In the genomic region with DNA sequence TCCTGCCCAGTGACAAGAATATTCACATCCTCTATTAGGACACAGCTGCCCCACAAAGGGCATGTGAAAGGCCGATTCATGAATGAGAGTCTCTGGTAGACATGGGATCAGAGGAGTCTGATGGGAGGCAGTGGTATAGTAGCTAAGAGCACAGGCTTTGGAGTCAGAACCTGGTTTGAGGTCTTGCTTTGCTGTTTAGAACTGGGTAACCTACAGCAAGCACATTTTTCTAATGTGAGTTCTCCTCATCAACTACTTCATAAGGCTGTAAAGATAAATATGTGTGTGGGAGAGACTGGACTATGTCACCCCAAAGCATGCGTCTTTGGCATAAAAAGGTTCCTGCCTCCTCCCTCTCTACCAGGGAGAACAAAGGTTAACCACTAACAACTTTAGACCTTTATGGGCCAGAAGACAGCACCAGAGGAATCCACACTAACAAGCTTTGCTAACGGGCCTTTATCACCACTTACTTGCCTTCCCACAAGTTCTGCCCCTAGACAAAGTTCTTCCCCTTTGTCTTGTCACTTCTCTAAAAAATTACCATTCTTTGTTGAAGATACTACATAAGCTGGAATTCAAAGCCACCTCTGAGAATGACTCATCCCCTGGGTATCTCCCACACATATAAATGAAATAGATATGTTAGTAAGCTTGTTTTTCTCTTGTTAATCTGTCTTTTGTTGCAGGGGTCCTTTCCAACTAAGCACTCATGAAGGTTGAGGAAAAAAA, we compare ENCODE assay signal across 9 cellular contexts. TPM values are rescaled to one million over a fixed set of nuclear protein-coding genes. Genes with fewer than 3 reads are reported as not detected.
DNase-seq lines count a peak whose midpoint lies in the region; ATAC-seq and TF ChIP-seq lines count a peak whose summit lies in the region.
"Had no signal": no experiment of that assay in that cellular context is flagged by ENCODE, and none has a peak within 500 bp of the region (broad histone marks: within the 10 kb centered on the region; RNA-seq: fewer than 3 reads in every experiment).

No MANE protein-coding gene starts in this region.

- no peaks in the 10 kb centered on the region for H3K27me3 ChIP-seq in SJSA1 (replicated peaks)
- H3K27me3 ChIP-seq: BLaER1 had no signal

- CTCF ChIA-PET in activated CD4-positive, alpha-beta T cell treated with anti-CD3 and anti-CD28 coated beads, Interleukin-2, amount 10 ng/mL, durations not matched to agents 7 days and 5 days (lab: Charles Lee): interaction anchor here (0.8 to 2.0 kb wide), 3 partner anchors 16 to 23 kb away, joined by 3 to 7 read pairs (median 4); no protein-coding TSS in a partner anchor

- no peak for DNase-seq in activated CD4-positive, alpha-beta T cell treated with anti-CD3 and anti-CD28 coated beads, Interleukin-2, amount 10 ng/mL, durations not matched to agents 7 days and 5 days
- DNase-seq in activated CD4-positive, alpha-beta T cell treated with anti-CD3 and anti-CD28 coated beads for 48 hours: no peak
- peak; percentile 61 to 86 for DNase-seq in SJSA1 (ENCODE audit: low read depth in 1 of 2, low spot score in 2 of 2)
- DNase-seq in fibroblast of pulmonary artery (ENCODE audit: low read depth): peak; percentile 80
- peak; percentile 15 for DNase-seq in stimulated activated naive B cell treated with anti-CD40 and anti-IgM and Interleukin-4, amounts not matched to agents 10 μg/mL and 1 μg/mL and 100 μg/mL, for 72 hours
- no peak for DNase-seq in putamen (ENCODE audit: low spot score)

- no peak for TF ChIP-seq CTCF in fibroblast of pulmonary artery (IDR thresholded peaks at IDR 0.05; ENCODE audit: low read length, missing control alignments)

- no peaks in the 10 kb centered on the region for H3K9me3 ChIP-seq in SJSA1 (replicated peaks)

- H3K27me3 Mint-ChIP-seq in activated CD4-positive, alpha-beta T cell treated with anti-CD3 and anti-CD28 coated beads, Interleukin-2, amount 10 ng/mL, durations not matched to agents 7 days and 5 days: no peaks in the 10 kb centered on the region
- no peaks in the 10 kb centered on the region for H3K27me3 Mint-ChIP-seq in stimulated activated naive B cell treated with anti-CD40 and anti-IgM and Interleukin-4, amounts not matched to agents 10 μg/mL and 1 μg/mL and 100 μg/mL, for 72 hours

- H3K36me3 Mint-ChIP-seq in activated CD4-positive, alpha-beta T cell treated with anti-CD3 and anti-CD28 coated beads, Interleukin-2, amount 10 ng/mL, durations not matched to agents 7 days and 5 days (ENCODE audit: low read depth): peaks cover 72% of the 10 kb centered on the region
- H3K36me3 Mint-ChIP-seq in stimulated activated naive B cell treated with anti-CD40 and anti-IgM and Interleukin-4, amounts not matched to agents 10 μg/mL and 1 μg/mL and 100 μg/mL, for 72 hours: peaks cover 13 to 32% of the 10 kb centered on the region in 2 donors

- H3K4me1 Mint-ChIP-seq in activated CD4-positive, alpha-beta T cell treated with anti-CD3 and anti-CD28 coated beads, Interleukin-2, amount 10 ng/mL, durations not matched to agents 7 days and 5 days: peaks cover 56% of the 10 kb centered on the region
- H3K4me1 Mint-ChIP-seq in stimulated activated naive B cell treated with anti-CD40 and anti-IgM and Interleukin-4, amounts not matched to agents 10 μg/mL and 1 μg/mL and 100 μg/mL, for 72 hours: peaks cover 21 to 48% of the 10 kb centered on the region in 2 donors

- peak overlapping the region; percentile 57 for H3K27ac ChIP-seq in SJSA1
- H3K27ac ChIP-seq: BLaER1 had no signal

- peak; percentile 85 to 86 for ATAC-seq in stimulated activated naive B cell treated with anti-CD40 and anti-IgM and Interleukin-4, amounts not matched to agents 10 μg/mL and 1 μg/mL and 100 μg/mL, for 72 hours (replicated peaks)
- ATAC-seq in HG02938 (IDR thresholded peaks at IDR 0.05; ENCODE audit: unreplicated experiment) (no peak), GM18867 (IDR thresholded peaks at IDR 0.05; ENCODE audit: unreplicated experiment) (no peak)

- peaks cover 63% of the 10 kb centered on the region for H3K36me3 ChIP-seq in SJSA1

- H3K9me3 Mint-ChIP-seq in activated CD4-positive, alpha-beta T cell treated with anti-CD3 and anti-CD28 coated beads, Interleukin-2, amount 10 ng/mL, durations not matched to agents 7 days and 5 days: peaks cover 3% of the 10 kb centered on the region
- H3K9me3 Mint-ChIP-seq in stimulated activated naive B cell treated with anti-CD40 and anti-IgM and Interleukin-4, amounts not matched to agents 10 μg/mL and 1 μg/mL and 100 μg/mL, for 72 hours: peaks cover 0 to 3% of the 10 kb centered on the region in 2 donors

- H3K4me1 ChIP-seq in SJSA1 (replicated peaks): peaks cover 32% of the 10 kb centered on the region

- H3K4me3 Mint-ChIP-seq in activated CD4-positive, alpha-beta T cell treated with anti-CD3 and anti-CD28 coated beads, Interleukin-2, amount 10 ng/mL, durations not matched to agents 7 days and 5 days: no peak overlapping the region
- peak overlapping the region; percentile 30 to 32 for H3K4me3 Mint-ChIP-seq in stimulated activated naive B cell treated with anti-CD40 and anti-IgM and Interleukin-4, amounts not matched to agents 10 μg/mL and 1 μg/mL and 100 μg/mL, for 72 hours

- POLR2A ChIA-PET in activated CD4-positive, alpha-beta T cell treated with anti-CD3 and anti-CD28 coated beads, Interleukin-2, amount 10 ng/mL, durations not matched to agents 7 days and 5 days (lab: Charles Lee): no interaction called here

- H3K4me3 ChIP-seq in SJSA1 (no peak overlapping the region), fibroblast of pulmonary artery (replicated peaks; ENCODE audit: low read depth, low read length) (no peak overlapping the region)
- H3K4me3 ChIP-seq: BLaER1 had no signal

- H3K27ac Mint-ChIP-seq in activated CD4-positive, alpha-beta T cell treated with anti-CD3 and anti-CD28 coated beads, Interleukin-2, amount 10 ng/mL, durations not matched to agents 7 days and 5 days: peak overlapping the region; percentile 71
- H3K27ac Mint-ChIP-seq in stimulated activated naive B cell treated with anti-CD40 and anti-IgM and Interleukin-4, amounts not matched to agents 10 μg/mL and 1 μg/mL and 100 μg/mL, for 72 hours: peak overlapping the region; percentile 80

RNA-seq across cellular contexts. Expression of a gene that starts 21.1 kb away (rescaled TPM):
- total RNA-seq in activated CD4-positive, alpha-beta T cell treated with anti-CD3 and anti-CD28 coated beads, Interleukin-2, amount 10 ng/mL, durations not matched to agents 7 days and 5 days: 10 to 100 TPM; 43.5 to 45.4 TPM
- 24.7 and 32.0 TPM in 2 replicates for total RNA-seq in SJSA1 (2014; rRNA removed; shearing (Covaris generic))

RNA-seq across cellular contexts. Expression of a gene that starts 56.1 kb away (rescaled TPM):
- 10 to 100 TPM; 52.4 to 54.3 TPM for total RNA-seq in activated CD4-positive, alpha-beta T cell treated with anti-CD3 and anti-CD28 coated beads, Interleukin-2, amount 10 ng/mL, durations not matched to agents 7 days and 5 days
- 29.2 and 29.3 TPM in 2 replicates for total RNA-seq in SJSA1 (2014; rRNA removed; shearing (Covaris generic))

Comparison
In these comparisons a context has a peak if more than half of its experiments do, and no peak if none do; other contexts are left out.
1. DNase-seq: peak in SJSA1 (2 of 2), fibroblast of pulmonary artery (single experiment) and stimulated activated naive B cell treated with anti-CD40 and anti-IgM and Interleukin-4, amounts not matched to agents 10 μg/mL and 1 μg/mL and 100 μg/mL, for 72 hours (single experiment); none in activated CD4-positive, alpha-beta T cell treated with anti-CD3 and anti-CD28 coated beads, Interleukin-2, amount 10 ng/mL, durations not matched to agents 7 days and 5 days (single experiment), activated CD4-positive, alpha-beta T cell treated with anti-CD3 and anti-CD28 coated beads for 48 hours (single experiment) and putamen (single experiment).
2. ATAC-seq: peak in stimulated activated naive B cell treated with anti-CD40 and anti-IgM and Interleukin-4, amounts not matched to agents 10 μg/mL and 1 μg/mL and 100 μg/mL, for 72 hours (2 of 2); none in HG02938 (single experiment) and GM18867 (single experiment).